14 cellular contexts compared by ENCODE assay signal in genomic region chr1:88961081-88961480, GRCh38. TPM values are rescaled to one million over a fixed set of nuclear protein-coding genes. Genes with fewer than 3 reads are reported as not detected.
DNase-seq lines count a peak whose midpoint lies in the region; ATAC-seq, FAIRE-seq and TF ChIP-seq lines count a peak whose summit lies in the region.
"Had no signal": no experiment of that assay in that cellular context is flagged by ENCODE, and none has a peak within 500 bp of the region (broad histone marks: within the 10 kb centered on the region; RNA-seq: fewer than 3 reads in every experiment).

No MANE protein-coding gene starts in this region.

- intact Hi-C loops in PC-3 (cut with micrococcal nuclease), result loop anchor here (2.0 kb wide), 1 partner anchor 24 kb away; no protein-coding TSS in a partner anchor

- CTCF ChIA-PET in PC-3 (lab: Charles Lee), result interaction anchor here (0.6 to 1.0 kb wide), 2 partner anchors 13 to 27 kb away, joined by 4 to 13 read pairs; no protein-coding TSS in a partner anchor

- H3K4me3 Mint-ChIP-seq in activated naive CD8-positive, alpha-beta T cell treated with anti-CD3 and anti-CD28 coated beads, Interleukin-2, amount 50 U/mL, for 24 hours, result no peak overlapping the region
- H3K4me3 Mint-ChIP-seq in activated naive CD8-positive, alpha-beta T cell treated with anti-CD3 and anti-CD28 coated beads for 36 hours, result no peak overlapping the region
- H3K4me3 Mint-ChIP-seq in effector memory CD8-positive, alpha-beta T cell, result no peak overlapping the region
- H3K4me3 Mint-ChIP-seq: B cell; CD4-positive, alpha-beta T cell had no signal

- peaks cover 7% of the 10 kb centered on the region for H3K4me1 Mint-ChIP-seq in activated naive CD8-positive, alpha-beta T cell treated with anti-CD3 and anti-CD28 coated beads, Interleukin-2, amount 50 U/mL, for 24 hours
- peaks cover 9% of the 10 kb centered on the region for H3K4me1 Mint-ChIP-seq in activated naive CD8-positive, alpha-beta T cell treated with anti-CD3 and anti-CD28 coated beads for 36 hours
- peaks cover 0 to 3% of the 10 kb centered on the region in 2 donors for H3K4me1 Mint-ChIP-seq in effector memory CD8-positive, alpha-beta T cell (ENCODE audit: low read depth in 2 of 2)
- H3K4me1 Mint-ChIP-seq: B cell had no signal

- H3K27ac Mint-ChIP-seq in activated naive CD8-positive, alpha-beta T cell treated with anti-CD3 and anti-CD28 coated beads, Interleukin-2, amount 50 U/mL, for 24 hours, result no peak overlapping the region
- no peak overlapping the region for H3K27ac Mint-ChIP-seq in activated naive CD8-positive, alpha-beta T cell treated with anti-CD3 and anti-CD28 coated beads for 36 hours
- peak overlapping the region; percentile 5 to 9 for H3K27ac Mint-ChIP-seq in effector memory CD8-positive, alpha-beta T cell
- H3K27ac Mint-ChIP-seq: B cell; CD4-positive, alpha-beta T cell had no signal

- H3K4me3 ChIP-seq in PC-3 (ENCODE audit: low read length), result no peak overlapping the region
- H3K4me3 ChIP-seq: HAP-1 had no signal

- no peaks in the 10 kb centered on the region for H3K9me3 Mint-ChIP-seq in activated naive CD8-positive, alpha-beta T cell treated with anti-CD3 and anti-CD28 coated beads, Interleukin-2, amount 50 U/mL, for 24 hours
- no peaks in the 10 kb centered on the region for H3K9me3 Mint-ChIP-seq in activated naive CD8-positive, alpha-beta T cell treated with anti-CD3 and anti-CD28 coated beads for 36 hours
- no peaks in the 10 kb centered on the region for H3K9me3 Mint-ChIP-seq in effector memory CD8-positive, alpha-beta T cell
- H3K9me3 Mint-ChIP-seq: CD4-positive, alpha-beta T cell had no signal

- H3K4me2 ChIP-seq in PC-3 (ENCODE audit: low read length), result peak overlapping the region; percentile 5; the same call in 1 of the 2 replicates

- no peaks in the 10 kb centered on the region for H4K20me1 ChIP-seq in PC-3 (ENCODE audit: low read length)

- TSS peak; percentile 18 for BruUV-seq in PC-3 (replicated peaks; lab: Mats Ljungman, UMichigan)

- no peaks in the 10 kb centered on the region for H3K27me3 Mint-ChIP-seq in activated naive CD8-positive, alpha-beta T cell treated with anti-CD3 and anti-CD28 coated beads, Interleukin-2, amount 50 U/mL, for 24 hours
- H3K27me3 Mint-ChIP-seq in activated naive CD8-positive, alpha-beta T cell treated with anti-CD3 and anti-CD28 coated beads for 36 hours, result no peaks in the 10 kb centered on the region
- H3K27me3 Mint-ChIP-seq in effector memory CD8-positive, alpha-beta T cell, result no peaks in the 10 kb centered on the region
- H3K27me3 Mint-ChIP-seq: B cell; CD4-positive, alpha-beta T cell had no signal

- no peak for DNase-seq in activated naive CD8-positive, alpha-beta T cell treated with anti-CD3 and anti-CD28 coated beads, Interleukin-2, amount 50 U/mL, for 24 hours
- DNase-seq in activated naive CD8-positive, alpha-beta T cell treated with anti-CD3 and anti-CD28 coated beads for 36 hours, result no peak
- DNase-seq in PC-3 (peak; percentile 23), frontal cortex (ENCODE audit: low spot score in 2 of 2) (no peak), iPS-NIHi7 (ENCODE audit: extremely low spot score) (no peak), medulla oblongata (ENCODE audit: extremely low spot score) (no peak)
- no peak for DNase-seq in effector memory CD8-positive, alpha-beta T cell
- DNase-seq: C1 segment of cervical spinal cord; Calu3; CD4-positive, alpha-beta T cell; DMS 273 treated with DMSO at 0.1 percent for 48 hours had no signal

- FAIRE-seq in frontal cortex (lab: Jason Lieb, UNC), result no peak
- FAIRE-seq: H1 had no signal

- no peak overlapping the region for H2AFZ ChIP-seq in PC-3 (ENCODE audit: low read length)

- H3K9me3 ChIP-seq in PC-3 (ENCODE audit: low read length), result no peaks in the 10 kb centered on the region
- H3K9me3 ChIP-seq: HAP-1 had no signal

- POLR2A ChIA-PET in PC-3 (lab: Charles Lee; ENCODE audit: unreplicated experiment), result no interaction called here

- no peaks in the 10 kb centered on the region for H3F3A ChIP-seq in PC-3 (ENCODE audit: low read length, unreplicated experiment)

- H3K36me3 ChIP-seq in PC-3 (ENCODE audit: low read depth, low read length), result 0 out of 2 replicates have a peak, but pooled peaks cover 4% of the 10 kb centered on the region

- peaks cover 51% of the 10 kb centered on the region for H3K36me3 Mint-ChIP-seq in activated naive CD8-positive, alpha-beta T cell treated with anti-CD3 and anti-CD28 coated beads, Interleukin-2, amount 50 U/mL, for 24 hours (ENCODE audit: low read depth)
- peaks cover 28% of the 10 kb centered on the region for H3K36me3 Mint-ChIP-seq in activated naive CD8-positive, alpha-beta T cell treated with anti-CD3 and anti-CD28 coated beads for 36 hours
- peaks cover 40% of the 10 kb centered on the region for H3K36me3 Mint-ChIP-seq in effector memory CD8-positive, alpha-beta T cell (ENCODE audit: insufficient read depth)

- H3K27ac ChIP-seq in PC-3 (ENCODE audit: low read length), result peak overlapping the region; percentile 7; the same call in 1 of the 2 replicates

- no peak overlapping the region for H3K9ac ChIP-seq in PC-3 (ENCODE audit: low read length)

- no peaks in the 10 kb centered on the region for H3K27me3 ChIP-seq in PC-3 (ENCODE audit: low read length)

- H3K79me2 ChIP-seq in PC-3 (ENCODE audit: low read length), result no peaks in the 10 kb centered on the region

- no peak for TF ChIP-seq CTCF in PC-3 (conservative IDR thresholded peaks at IDR 0.05; ENCODE audit: low read depth, low read length)

- peak; percentile 63 for ATAC-seq in activated naive CD8-positive, alpha-beta T cell treated with anti-CD3 and anti-CD28 coated beads, Interleukin-2, amount 50 U/mL, for 24 hours
- peak; percentile 41 for ATAC-seq in PC-3
- ATAC-seq in effector memory CD8-positive, alpha-beta T cell (replicated peaks), result no peak

- H3K9me2 ChIP-seq in PC-3 (replicated peaks; ENCODE audit: low read length), result no peaks in the 10 kb centered on the region

- H3K4me1 ChIP-seq in PC-3 (ENCODE audit: insufficient read depth, low read length), result peaks cover 23% of the 10 kb centered on the region

RNA-seq across cellular contexts. Expression of gene KYAT3, which starts 31.3 kb away (rescaled TPM):
- total RNA-seq in activated naive CD8-positive, alpha-beta T cell treated with anti-CD3 and anti-CD28 coated beads for 36 hours, result 10 to 100 TPM; 51.7 to 53.3 TPM
- total RNA-seq in PC-3 (2014; rRNA removed), result 9.7 and 14.3 TPM in 2 replicates
- total RNA-seq in frontal cortex, result 15.1 TPM

RNA-seq across cellular contexts. Expression of gene RBMXL1, which starts 31.3 kb away (rescaled TPM):
- total RNA-seq in activated naive CD8-positive, alpha-beta T cell treated with anti-CD3 and anti-CD28 coated beads for 36 hours, result 10 to 100 TPM; 25.7 to 25.8 TPM
- total RNA-seq in PC-3 (2014; rRNA removed) (8.5 and 10.6 TPM in 2 replicates), frontal cortex (39.5 TPM)

Comparison
In these comparisons a context has a peak if more than half of its experiments do, and no peak if none do; other contexts are left out.
1. H3K27ac Mint-ChIP-seq: peak in effector memory CD8-positive, alpha-beta T cell (2 of 2); none in activated naive CD8-positive, alpha-beta T cell treated with anti-CD3 and anti-CD28 coated beads, Interleukin-2, amount 50 U/mL, for 24 hours (single experiment) and activated naive CD8-positive, alpha-beta T cell treated with anti-CD3 and anti-CD28 coated beads for 36 hours (single experiment).